In genomic region chr22:37239336-37240239, GRCh38 we compare ENCODE assay signal across 14 cellular contexts. TPM values are rescaled to one million over a fixed set of nuclear protein-coding genes. Genes with fewer than 3 reads are reported as not detected.
DNase-seq lines count a peak whose midpoint lies in the region; ATAC-seq and TF ChIP-seq lines count a peak whose summit lies in the region.
"Had no signal": no experiment of that assay in that cellular context is flagged by ENCODE, and none has a peak within 500 bp of the region (broad histone marks: within the 10 kb centered on the region; RNA-seq: fewer than 3 reads in every experiment).

No MANE protein-coding gene starts in this region.

- H3K9me3 ChIP-seq in smooth muscle cell (replicated peaks; ENCODE audit: low read depth) (no peaks in the 10 kb centered on the region), SJCRH30 (replicated peaks) (no peaks in the 10 kb centered on the region)
- H3K9me3 ChIP-seq: ascending aorta, pancreas, thoracic aorta had no signal

- H3K9me3 Mint-ChIP-seq in activated CD4-positive, alpha-beta T cell treated with anti-CD3 and anti-CD28 coated beads, Interleukin-2, amount 10 ng/mL, durations not matched to agents 7 days and 5 days = no peaks in the 10 kb centered on the region
- H3K9me3 Mint-ChIP-seq in dendritic cell treated with granulocyte-macrophage colony-stimulating factor and Interleukin-4, amounts not matched to agents 40 ng/mL and 50 ng/mL, for 4 days = no peaks in the 10 kb centered on the region
- no peaks in the 10 kb centered on the region for H3K9me3 Mint-ChIP-seq in stimulated activated memory B cell treated with anti-CD40 and anti-IgM and Interleukin-4, amounts not matched to agents 10 μg/mL and 1 μg/mL and 100 μg/mL, for 72 hours

- H3K4me3 Mint-ChIP-seq in activated CD4-positive, alpha-beta T cell treated with anti-CD3 and anti-CD28 coated beads, Interleukin-2, amount 10 ng/mL, durations not matched to agents 7 days and 5 days = peak overlapping the region; percentile 99
- H3K4me3 Mint-ChIP-seq in dendritic cell treated with granulocyte-macrophage colony-stimulating factor and Interleukin-4, amounts not matched to agents 40 ng/mL and 50 ng/mL, for 4 days = peak overlapping the region; percentile 0
- H3K4me3 Mint-ChIP-seq in stimulated activated memory B cell treated with anti-CD40 and anti-IgM and Interleukin-4, amounts not matched to agents 10 μg/mL and 1 μg/mL and 100 μg/mL, for 72 hours = peak overlapping the region; percentile 54

- POLR2A ChIA-PET in activated CD4-positive, alpha-beta T cell treated with anti-CD3 and anti-CD28 coated beads, Interleukin-2, amount 10 ng/mL, durations not matched to agents 7 days and 5 days (lab: Charles Lee) = interaction anchor here (1.0 kb wide), 1 partner anchor 17 kb away, joined by 4 read pairs; no protein-coding TSS in a partner anchor
- POLR2A ChIA-PET in RWPE1 (lab: Yijun Ruan, JAX; ENCODE audit: low non-redundant PET) = no interaction called here

- no peaks in the 10 kb centered on the region for H3K79me2 ChIP-seq in smooth muscle cell (ENCODE audit: low read depth)

- H3K27ac ChIP-seq in RWPE1 (peak overlapping the region; percentile 80), smooth muscle cell (ENCODE audit: low read depth) (no peak overlapping the region), SJCRH30 (no peak overlapping the region)
- H3K27ac ChIP-seq: ascending aorta, pancreas, thoracic aorta had no signal

- no peaks in the 10 kb centered on the region for H3F3A ChIP-seq in smooth muscle cell (ENCODE audit: low read depth)

- H3K4me3 ChIP-seq in smooth muscle cell (no peak overlapping the region), SJCRH30 (no peak overlapping the region)
- H3K4me3 ChIP-seq: ascending aorta, pancreas, thoracic aorta had no signal

- H3K4me2 ChIP-seq in smooth muscle cell = no peak overlapping the region

- no peak for DNase-seq in activated CD4-positive, alpha-beta T cell treated with anti-CD3 and anti-CD28 coated beads, Interleukin-2, amount 10 ng/mL, durations not matched to agents 7 days and 5 days
- DNase-seq in activated CD4-positive, alpha-beta T cell treated with anti-CD3 and anti-CD28 coated beads for 4 hours = no peak
- DNase-seq in RWPE1 (ENCODE audit: low spot score) (no peak), iPS-NIHi11 (ENCODE audit: low spot score) (no peak), smooth muscle cell (lab: John Stamatoyannopoulos, UW; ENCODE audit: unreplicated experiment) (no peak), SJCRH30 (no peak)
- DNase-seq: NCI-H1105, pancreas had no signal

- no peaks in the 10 kb centered on the region for H3K27me3 Mint-ChIP-seq in activated CD4-positive, alpha-beta T cell treated with anti-CD3 and anti-CD28 coated beads, Interleukin-2, amount 10 ng/mL, durations not matched to agents 7 days and 5 days
- no peaks in the 10 kb centered on the region for H3K27me3 Mint-ChIP-seq in dendritic cell treated with granulocyte-macrophage colony-stimulating factor and Interleukin-4, amounts not matched to agents 40 ng/mL and 50 ng/mL, for 4 days
- H3K27me3 Mint-ChIP-seq in stimulated activated memory B cell treated with anti-CD40 and anti-IgM and Interleukin-4, amounts not matched to agents 10 μg/mL and 1 μg/mL and 100 μg/mL, for 72 hours = no peaks in the 10 kb centered on the region

- no peak overlapping the region for H2AFZ ChIP-seq in smooth muscle cell (ENCODE audit: low read depth)

- H3K27me3 ChIP-seq in smooth muscle cell (ENCODE audit: low read depth) = no peaks in the 10 kb centered on the region
- H3K27me3 ChIP-seq in SJCRH30 = peaks cover 6% of the 10 kb centered on the region; the same call in 1 of the 2 replicates
- H3K27me3 ChIP-seq: ascending aorta, pancreas had no signal

- CTCF ChIA-PET in activated CD4-positive, alpha-beta T cell treated with anti-CD3 and anti-CD28 coated beads, Interleukin-2, amount 10 ng/mL, durations not matched to agents 7 days and 5 days (lab: Charles Lee) = interaction anchor here (0.8 to 7.3 kb wide), 8 partner anchors 8 to 205 kb away, joined by 3 to 80 read pairs (median 4); partner anchors contain the start of gene KCTD17
- CTCF ChIA-PET in RWPE1 (lab: Yijun Ruan, JAX) = interaction anchor here (0.6 kb wide), 1 partner anchor 77 kb away, joined by 3 read pairs; no protein-coding TSS in a partner anchor

- H3K27ac Mint-ChIP-seq in activated CD4-positive, alpha-beta T cell treated with anti-CD3 and anti-CD28 coated beads, Interleukin-2, amount 10 ng/mL, durations not matched to agents 7 days and 5 days = peak overlapping the region; percentile 99
- peak overlapping the region; percentile 57 for H3K27ac Mint-ChIP-seq in dendritic cell treated with granulocyte-macrophage colony-stimulating factor and Interleukin-4, amounts not matched to agents 40 ng/mL and 50 ng/mL, for 4 days
- H3K27ac Mint-ChIP-seq in stimulated activated memory B cell treated with anti-CD40 and anti-IgM and Interleukin-4, amounts not matched to agents 10 μg/mL and 1 μg/mL and 100 μg/mL, for 72 hours = peak overlapping the region; percentile 91

- H3K4me1 ChIP-seq in smooth muscle cell (ENCODE audit: low read depth) (peaks cover 6% of the 10 kb centered on the region), SJCRH30 (no peaks in the 10 kb centered on the region)
- H3K4me1 ChIP-seq: ascending aorta, pancreas had no signal

- H3K36me3 Mint-ChIP-seq in activated CD4-positive, alpha-beta T cell treated with anti-CD3 and anti-CD28 coated beads, Interleukin-2, amount 10 ng/mL, durations not matched to agents 7 days and 5 days (ENCODE audit: low read depth) = peaks cover 89% of the 10 kb centered on the region
- H3K36me3 Mint-ChIP-seq in dendritic cell treated with granulocyte-macrophage colony-stimulating factor and Interleukin-4, amounts not matched to agents 40 ng/mL and 50 ng/mL, for 4 days (ENCODE audit: low read depth) = peaks cover 79% of the 10 kb centered on the region
- H3K36me3 Mint-ChIP-seq in stimulated activated memory B cell treated with anti-CD40 and anti-IgM and Interleukin-4, amounts not matched to agents 10 μg/mL and 1 μg/mL and 100 μg/mL, for 72 hours = peaks cover 74% of the 10 kb centered on the region

- no peak for ATAC-seq in stimulated activated memory B cell treated with anti-CD40 and anti-IgM and Interleukin-4, amounts not matched to agents 10 μg/mL and 1 μg/mL and 100 μg/mL, for 72 hours
- ATAC-seq: pancreas had no signal

- peaks cover 79% of the 10 kb centered on the region for H3K4me1 Mint-ChIP-seq in activated CD4-positive, alpha-beta T cell treated with anti-CD3 and anti-CD28 coated beads, Interleukin-2, amount 10 ng/mL, durations not matched to agents 7 days and 5 days
- H3K4me1 Mint-ChIP-seq in dendritic cell treated with granulocyte-macrophage colony-stimulating factor and Interleukin-4, amounts not matched to agents 40 ng/mL and 50 ng/mL, for 4 days (ENCODE audit: low read depth) = peaks cover 100% of the 10 kb centered on the region
- H3K4me1 Mint-ChIP-seq in stimulated activated memory B cell treated with anti-CD40 and anti-IgM and Interleukin-4, amounts not matched to agents 10 μg/mL and 1 μg/mL and 100 μg/mL, for 72 hours = peaks cover 94% of the 10 kb centered on the region

- intact Hi-C loops in dendritic cell treated with granulocyte-macrophage colony-stimulating factor and Interleukin-4, amounts not matched to agents 40 ng/mL and 50 ng/mL, for 4 days (cut with micrococcal nuclease) = no loop called here

- no peaks in the 10 kb centered on the region for H4K20me1 ChIP-seq in smooth muscle cell (ENCODE audit: low read depth)

- H3K9ac ChIP-seq in smooth muscle cell (ENCODE audit: low read depth) = no peak overlapping the region

- no peaks in the 10 kb centered on the region for H3K36me3 ChIP-seq in smooth muscle cell (ENCODE audit: low read depth)
- H3K36me3 ChIP-seq in SJCRH30 = no peaks in the 10 kb centered on the region
- H3K36me3 ChIP-seq: ascending aorta, pancreas, thoracic aorta had no signal

- no peak for TF ChIP-seq CTCF in RWPE1 (conservative IDR thresholded peaks at IDR 0.05; ENCODE audit: low read depth)
- no peak for TF ChIP-seq CTCF in smooth muscle cell (IDR thresholded peaks at IDR 0.05; ENCODE audit: borderline replicate concordance, insufficient read depth, poor library complexity, severe bottlenecking)

- WGBS in smooth muscle cell (ENCODE audit: low lambda C conversion rate) = 85% methylated on average over 10 of the region's 10 CpGs

RNA-seq across cellular contexts. Expression of gene RAC2, which starts 4.5 kb away (rescaled TPM):
- 1,000 to 10,000 TPM; 1,015 to 1,117 TPM for total RNA-seq in activated CD4-positive, alpha-beta T cell treated with anti-CD3 and anti-CD28 coated beads, Interleukin-2, amount 10 ng/mL, durations not matched to agents 7 days and 5 days
- 3.6 and 6.5 TPM in 2 replicates for total RNA-seq in smooth muscle cell
- polyA plus RNA-seq in smooth muscle cell = 3.3 and 4.0 TPM in 2 replicates
- not detected in 2 replicates for total RNA-seq in SJCRH30 (2014; rRNA removed; shearing (Covaris generic))

RNA-seq across cellular contexts. Expression of gene SSTR3, which starts 27.3 kb away (rescaled TPM):
- total RNA-seq in activated CD4-positive, alpha-beta T cell treated with anti-CD3 and anti-CD28 coated beads, Interleukin-2, amount 10 ng/mL, durations not matched to agents 7 days and 5 days = 10 to 100 TPM; 10.1 to 10.2 TPM
- total RNA-seq in smooth muscle cell = not detected in 2 replicates
- polyA plus RNA-seq in smooth muscle cell = not detected in 2 replicates
- total RNA-seq in SJCRH30 (2014; rRNA removed; shearing (Covaris generic)) = not detected in 2 replicates
- total RNA-seq: ascending aorta, dermis microvascular lymphatic vessel endothelial cell, mesenteric fat pad, thoracic aorta had no signal

RNA-seq across cellular contexts. Expression of gene CYTH4, which starts 42.7 kb away (rescaled TPM):
- total RNA-seq in activated CD4-positive, alpha-beta T cell treated with anti-CD3 and anti-CD28 coated beads, Interleukin-2, amount 10 ng/mL, durations not matched to agents 7 days and 5 days = 100 to 1,000 TPM; 106 to 110 TPM
- not detected in 2 replicates for total RNA-seq in smooth muscle cell
- polyA plus RNA-seq in smooth muscle cell = not detected in 2 replicates
- total RNA-seq in SJCRH30 (2014; rRNA removed; shearing (Covaris generic)) = not detected in 2 replicates

RNA-seq across cellular contexts. Expression of gene C1QTNF6, which starts 51.5 kb away (rescaled TPM):
- 1 to 10 TPM; 7.6 to 8.3 TPM for total RNA-seq in activated CD4-positive, alpha-beta T cell treated with anti-CD3 and anti-CD28 coated beads, Interleukin-2, amount 10 ng/mL, durations not matched to agents 7 days and 5 days
- total RNA-seq in smooth muscle cell = 11.8 and 14.3 TPM in 2 replicates
- polyA plus RNA-seq in smooth muscle cell = 26.8 and 33.6 TPM in 2 replicates
- total RNA-seq in SJCRH30 (2014; rRNA removed; shearing (Covaris generic)) = 0.08 TPM in 1 of 2 replicates, not detected in the other

Comparison
In these comparisons a context has a peak if more than half of its experiments do, and no peak if none do; other contexts are left out.
1. H3K4me3 Mint-ChIP-seq: peak in every context shown above with its lines; median percentile 99 in activated CD4-positive, alpha-beta T cell treated with anti-CD3 and anti-CD28 coated beads, Interleukin-2, amount 10 ng/mL, durations not matched to agents 7 days and 5 days; 54 in stimulated activated memory B cell treated with anti-CD40 and anti-IgM and Interleukin-4, amounts not matched to agents 10 μg/mL and 1 μg/mL and 100 μg/mL, for 72 hours; 0 in dendritic cell treated with granulocyte-macrophage colony-stimulating factor and Interleukin-4, amounts not matched to agents 40 ng/mL and 50 ng/mL, for 4 days.
2. RNA of gene RAC2, which starts 4.5 kb away (total RNA-seq): 1,015 to 1,117 TPM in activated CD4-positive, alpha-beta T cell treated with anti-CD3 and anti-CD28 coated beads, Interleukin-2, amount 10 ng/mL, durations not matched to agents 7 days and 5 days; 3.6 to 6.5 TPM in smooth muscle cell and not detected in SJCRH30; every median in the first group is over 100 times any median in the second.
3. RNA of gene SSTR3, which starts 27.3 kb away (total RNA-seq): 10.1 to 10.2 TPM in activated CD4-positive, alpha-beta T cell treated with anti-CD3 and anti-CD28 coated beads, Interleukin-2, amount 10 ng/mL, durations not matched to agents 7 days and 5 days; not detected in smooth muscle cell and not detected in SJCRH30; every median in the first group is over 10 times any median in the second.
4. RNA of gene CYTH4, which starts 42.7 kb away (total RNA-seq): 106 to 110 TPM in activated CD4-positive, alpha-beta T cell treated with anti-CD3 and anti-CD28 coated beads, Interleukin-2, amount 10 ng/mL, durations not matched to agents 7 days and 5 days; not detected in smooth muscle cell and not detected in SJCRH30; every median in the first group is over 100 times any median in the second.
5. Peak in every context shown above with its lines, with median percentiles within 50 percentile points of each other: H3K27ac Mint-ChIP-seq.